ENCODE assay signal across 16 cellular contexts in the genomic region with DNA sequence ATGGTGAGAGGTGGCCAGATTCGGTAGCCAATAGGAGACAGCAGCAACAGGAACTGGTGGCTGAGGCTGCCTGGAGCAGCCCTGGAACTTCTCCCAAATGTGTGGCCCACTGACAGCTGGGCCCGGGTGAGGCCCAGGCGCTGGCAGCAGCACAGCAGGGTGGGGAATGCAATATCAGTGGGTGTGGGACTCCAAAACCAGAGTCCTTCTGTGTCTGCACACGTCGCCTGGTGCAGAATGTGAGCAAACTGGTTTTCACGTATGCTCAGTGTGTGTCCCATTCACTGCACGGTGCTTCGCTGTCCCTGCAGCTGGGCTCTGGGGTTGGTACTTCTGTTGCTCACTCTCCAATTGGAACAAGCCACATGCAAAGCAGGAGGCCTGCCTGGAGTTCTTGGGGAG. TPM values are rescaled to one million over a fixed set of nuclear protein-coding genes. Genes with fewer than 3 reads are reported as not detected.
DNase-seq lines count a peak whose midpoint lies in the region; ATAC-seq, FAIRE-seq and TF ChIP-seq lines count a peak whose summit lies in the region.
"Had no signal": no experiment of that assay in that cellular context is flagged by ENCODE, and none has a peak within 500 bp of the region (broad histone marks: within the 10 kb centered on the region; RNA-seq: fewer than 3 reads in every experiment).

No MANE protein-coding gene starts in this region.

- no peaks in the 10 kb centered on the region for H3K9me3 ChIP-seq in right lobe of liver
- no peaks in the 10 kb centered on the region for H3K9me3 ChIP-seq in HepG2 (ENCODE audit: low read length)
- H3K9me3 ChIP-seq in WERI-Rb-1 (ENCODE audit: severe bottlenecking), result no peaks in the 10 kb centered on the region
- H3K9me3 ChIP-seq: MG63 had no signal

- peak overlapping the region in 2 of 3 donors; percentile 20 to 74 for H3K27ac ChIP-seq in right lobe of liver
- no peak overlapping the region for H3K27ac ChIP-seq in HepG2 (ENCODE audit: extremely low read length, insufficient read depth, low read length)
- H3K27ac ChIP-seq in WERI-Rb-1, result no peak overlapping the region
- H3K27ac ChIP-seq in dorsolateral prefrontal cortex, result peak overlapping the region in 2 of 59 donors; percentile 31 to 32

- H3K4me2 ChIP-seq in HepG2 (ENCODE audit: low read depth, low read length), result no peak overlapping the region

- no peaks in the 10 kb centered on the region for H3K79me2 ChIP-seq in HepG2 (ENCODE audit: insufficient read depth, low read length)

- H3K4me3 Mint-ChIP-seq in nephron, result peak overlapping the region in 2 of 3 experiments; percentile 53 to 76
- no peak overlapping the region for H3K4me3 Mint-ChIP-seq in endothelial cell (ENCODE audit: unreplicated experiment)
- H3K4me3 Mint-ChIP-seq: activated T-cell treated with anti-CD3 and anti-CD28 coated beads, Interleukin-2, amount 50 U/mL, for 24 hours had no signal

- H3K4me3 ChIP-seq in right lobe of liver, result no peak overlapping the region
- no peak overlapping the region for H3K4me3 ChIP-seq in HepG2 (replicated peaks in 1 of 3; ENCODE audit: insufficient read depth in 1 of 3, low read depth in 2 of 3, low read length in 3 of 3)
- no peak overlapping the region for H3K4me3 ChIP-seq in WERI-Rb-1 (ENCODE audit: low read depth, low read length)
- no peak overlapping the region for H3K4me3 ChIP-seq in dorsolateral prefrontal cortex
- H3K4me3 ChIP-seq: MG63 had no signal

- no peak for TF ChIP-seq RAD21 in HepG2 (CRISPR knock-in tag; IDR thresholded peaks at IDR 0.05)

- peaks cover 63% of the 10 kb centered on the region for H3K4me1 Mint-ChIP-seq in nephron
- peaks cover 10% of the 10 kb centered on the region for H3K4me1 Mint-ChIP-seq in endothelial cell (ENCODE audit: unreplicated experiment)

- TF ChIP-seq POLR2A in right lobe of liver (IDR thresholded peaks at IDR 0.05) (no peak), HepG2 (IDR thresholded peaks at IDR 0.05; ENCODE audit: insufficient read depth in 1 of 2, low read depth in 2 of 2, low read length in 2 of 2) (no peak)

- CTCF ChIA-PET in HepG2 (lab: Yijun Ruan, JAX; ENCODE audit: low intra/inter-chr PET ratio, low total read pairs), result no interaction called here

- in situ Hi-C loops in HepG2 (cut with HindIII; ENCODE audit: extremely low pct_ligation_motif_present, low pct_unique_long_range_greater_than_20kb), result loop anchor here (5.0 to 10.0 kb wide), 2 partner anchors 77 to 234 kb away; partner anchors contain the start of gene ACSL1

- WGBS in right lobe of liver (ENCODE audit: insufficient coverage, low coverage, low lambda C conversion rate, missing lambda C conversion rate), result no CpG with 5 or more reads among the region's 8 CpGs
- WGBS in HepG2 (ENCODE audit: low lambda C conversion rate), result 86% methylated on average over 7 of the region's 8 CpGs

- H3K9me3 Mint-ChIP-seq in nephron, result no peaks in the 10 kb centered on the region
- no peaks in the 10 kb centered on the region for H3K9me3 Mint-ChIP-seq in endothelial cell (ENCODE audit: unreplicated experiment)
- H3K9me3 Mint-ChIP-seq: activated T-cell treated with anti-CD3 and anti-CD28 coated beads, Interleukin-2, amount 50 U/mL, for 24 hours; brain had no signal

- DNase-seq in right lobe of liver (no peak), HepG2 (ENCODE audit: low spot score) (no peak), Right ventricle myocardium superior (peak; percentile 82), WERI-Rb-1 (no peak), endothelial cell (ENCODE audit: low spot score) (no peak), NCI-H187 (lab: John Stamatoyannopoulos, UW) (no peak), dorsolateral prefrontal cortex (no peak)
- DNase-seq: ACHN; activated T-cell treated with anti-CD3 and anti-CD28 coated beads, Interleukin-2, amount 50 U/mL, for 24 hours; DMS79; MG63; NCI-H524 treated with DMSO at 0.1 percent for 48 hours; stimulated activated CD4-positive, alpha-beta T cell treated with anti-CD3 and anti-CD28 coated beads, Interleukin-4, amount 100 ng/mL, for 4 hours had no signal

- no peak overlapping the region for H2AFZ ChIP-seq in HepG2 (ENCODE audit: low read length)

- no peaks in the 10 kb centered on the region for H4K20me1 ChIP-seq in HepG2 (ENCODE audit: insufficient read depth, low read length)

- no peak for FAIRE-seq in HepG2 (lab: Jason Lieb, UNC)
- FAIRE-seq: islet of Langerhans had no signal

- POLR2A ChIA-PET in HepG2 (lab: Yijun Ruan, JAX), result no interaction called here

- H3K36me3 ChIP-seq in right lobe of liver, result no peaks in the 10 kb centered on the region
- no peaks in the 10 kb centered on the region for H3K36me3 ChIP-seq in HepG2 (replicated peaks in 1 of 2; ENCODE audit: control insufficient read depth in 1 of 2, insufficient read depth in 2 of 2, low read length in 2 of 2)
- no peaks in the 10 kb centered on the region for H3K36me3 ChIP-seq in WERI-Rb-1
- H3K36me3 ChIP-seq: MG63 had no signal

- H3K36me3 Mint-ChIP-seq in nephron (ENCODE audit: low read depth) (no peaks in the 10 kb centered on the region), endothelial cell (ENCODE audit: low read depth, unreplicated experiment) (no peaks in the 10 kb centered on the region)

- H3K9ac ChIP-seq in HepG2 (ENCODE audit: insufficient read depth, low read depth, low read length), result no peak overlapping the region

- ATAC-seq in right lobe of liver (no peak), HepG2 (no peak), Right ventricle myocardium superior (ENCODE audit: poor library complexity) (peak; percentile 58)

- H3K27ac Mint-ChIP-seq in nephron (peak overlapping the region; percentile 29 to 90 (median 58)), endothelial cell (ENCODE audit: unreplicated experiment) (no peak overlapping the region)
- H3K27ac Mint-ChIP-seq: activated T-cell treated with anti-CD3 and anti-CD28 coated beads, Interleukin-2, amount 50 U/mL, for 24 hours had no signal

- no peak for TF ChIP-seq CTCF in right lobe of liver (IDR thresholded peaks at IDR 0.05)
- TF ChIP-seq CTCF in HepG2 (CRISPR knock-in tag; IDR thresholded peaks at IDR 0.05), result no peak
- TF ChIP-seq CTCF in nephron (IDR thresholded peaks at IDR 0.05; ENCODE audit: unreplicated experiment in 3 of 3), result no peak
- TF ChIP-seq CTCF in WERI-Rb-1 (IDR thresholded peaks at IDR 0.05; ENCODE audit: low read depth, low read length), result no peak
- TF ChIP-seq CTCF in endothelial cell (IDR thresholded peaks at IDR 0.05; ENCODE audit: unreplicated experiment), result no peak
- no peak for TF ChIP-seq CTCF in dorsolateral prefrontal cortex (IDR thresholded peaks at IDR 0.05 in 54 of 56, conservative IDR thresholded peaks at IDR 0.05 in 2 of 56; ENCODE audit: low read depth in 1 of 56, partially characterized antibody in 56 of 56)

- BruUV-seq in HepG2 (replicated peaks; lab: Mats Ljungman, UMichigan), result no TSS peak

- H3K27me3 ChIP-seq in right lobe of liver (no peaks in the 10 kb centered on the region), HepG2 (ENCODE audit: control insufficient read depth in 1 of 2, insufficient read depth in 2 of 2, low read length in 2 of 2) (no peaks in the 10 kb centered on the region), WERI-Rb-1 (ENCODE audit: insufficient read depth, low read depth, severe bottlenecking) (no peaks in the 10 kb centered on the region), dorsolateral prefrontal cortex (no peaks in the 10 kb centered on the region)
- H3K27me3 ChIP-seq: MG63 had no signal

- intact Hi-C loops in right lobe of liver (cut with DNase I) (no loop called here), HepG2 (cut with micrococcal nuclease; ENCODE audit: unreplicated experiment) (loop anchor here (5.0 to 10.0 kb wide), 3 partner anchors 64 to 1287 kb away; no protein-coding TSS in a partner anchor), Right ventricle myocardium superior (cut with DNase I) (loop anchor here (5.0 kb wide), 2 partner anchors 79 to 234 kb away; partner anchors contain the start of gene ACSL1), dorsolateral prefrontal cortex (cut with DNase I) (loop anchor here (5.0 to 10.0 kb wide), 7 partner anchors 59 to 349 kb away; partner anchors contain the start of gene ACSL1 (in 1 of the 2))

- TF ChIP-seq EP300 in HepG2 (IDR thresholded peaks at IDR 0.05; ENCODE audit: low read depth in 2 of 2, low read length in 2 of 2) (no peak), HepG2 (CRISPR knock-in tag; IDR thresholded peaks at IDR 0.05; ENCODE audit: borderline replicate concordance) (no peak)

- H3K4me1 ChIP-seq in right lobe of liver, result peaks cover 0 to 70% (median 17%) of the 10 kb centered on the region in 4 donors
- peaks cover 43% of the 10 kb centered on the region for H3K4me1 ChIP-seq in HepG2 (ENCODE audit: insufficient read depth, low read length)

- peaks cover 7% of the 10 kb centered on the region for H3K27me3 Mint-ChIP-seq in nephron (ENCODE audit: low read depth)
- peaks cover 7% of the 10 kb centered on the region for H3K27me3 Mint-ChIP-seq in endothelial cell (ENCODE audit: unreplicated experiment)
- H3K27me3 Mint-ChIP-seq: activated T-cell treated with anti-CD3 and anti-CD28 coated beads, Interleukin-2, amount 50 U/mL, for 24 hours had no signal

RNA-seq across cellular contexts. Expression of gene CENPU, which starts 14.4 kb away (rescaled TPM):
- total RNA-seq in right lobe of liver (1 to 10 TPM in 5 of 6 experiments, under 1 TPM in 1; 0.84 to 10.0 (median 1.5) TPM), HepG2 (2016; rRNA removed; fragmentation: Illumina TruSeq; extraction: Trizol) (35.8 and 39.5 TPM in 2 replicates), Right ventricle myocardium superior (1.7 TPM), endothelial cell (ENCODE audit: unreplicated experiment) (13.7 TPM), dorsolateral prefrontal cortex (1 to 10 TPM in 61 of 120 experiments, under 1 TPM in 45, not detected in 14; 0.33 to 3.8 (median 1.1) TPM)
- 8.2 and 10.1 TPM in 2 replicates for total RNA-seq in HepG2 (2016; cell fraction: cytosol; rRNA removed; fragmentation: Illumina TruSeq; extraction: Trizol; ENCODE audit: low read depth)
- 38.2 and 42.4 TPM in 2 replicates for total RNA-seq in HepG2 (2016; cell fraction: insoluble cytoplasmic fraction; rRNA removed; fragmentation: Illumina TruSeq; extraction: Trizol)
- total RNA-seq in HepG2 (2016; cell fraction: membrane; rRNA removed; fragmentation: Illumina TruSeq; extraction: Trizol), result 16.6 and 20.5 TPM in 2 replicates
- 39.9 and 48.4 TPM in 2 replicates for total RNA-seq in HepG2 (2016; cell fraction: nucleus; rRNA removed; fragmentation: Illumina TruSeq; extraction: Trizol)
- 9.4 and 11.7 TPM in 2 replicates for polyA plus RNA-seq in HepG2 (2011; rRNA removed)
- 2.8 and 3.0 TPM in 2 replicates for polyA plus RNA-seq in HepG2 (2011; cell fraction: cytosol; rRNA removed)
- 10.6 and 11.4 TPM in 2 replicates for polyA plus RNA-seq in HepG2 (2011; cell fraction: nucleus; rRNA removed)
- 5.6 and 13.7 TPM in 2 replicates for polyA plus RNA-seq in HepG2 (2012)
- polyA plus RNA-seq in HepG2 (2016; cell fraction: cytosol; fragmentation: Illumina TruSeq; extraction: Trizol; ENCODE audit: low read depth), result 9.4 and 9.6 TPM in 2 replicates
- 39.3 and 43.6 TPM in 2 replicates for polyA plus RNA-seq in HepG2 (2016; cell fraction: insoluble cytoplasmic fraction; fragmentation: Illumina TruSeq; extraction: Trizol; ENCODE audit: low read depth)
- 10.5 and 12.6 TPM in 2 replicates for polyA plus RNA-seq in HepG2 (2016; cell fraction: membrane; fragmentation: Illumina TruSeq; extraction: Trizol; ENCODE audit: low read depth)
- polyA plus RNA-seq in HepG2 (2016; cell fraction: nucleus; fragmentation: Illumina TruSeq; extraction: Trizol; ENCODE audit: insufficient read depth, low read depth), result 79.2 and 84.0 TPM in 2 replicates
- polyA minus RNA-seq in HepG2 (2011; rRNA and poly(A)+ RNA removed; ENCODE audit: low replicate concordance), result 2.0 and 3.8 TPM in 2 replicates
- 3.2 and 3.7 TPM in 2 replicates for polyA minus RNA-seq in HepG2 (2011; cell fraction: cytosol; rRNA and poly(A)+ RNA removed)
- 21.8 and 22.4 TPM in 2 replicates for polyA minus RNA-seq in HepG2 (2011; cell fraction: nucleus; rRNA and poly(A)+ RNA removed)

Comparison
In these comparisons a context has a peak if more than half of its experiments do, and no peak if none do; other contexts are left out.
1. H3K27ac ChIP-seq: peak in right lobe of liver (2 of 3); none in HepG2 (single experiment) and WERI-Rb-1 (single experiment).
2. intact Hi-C loops: an anchor here in HepG2 (5.0 to 10.0 kb wide), Right ventricle myocardium superior (5.0 kb wide) and dorsolateral prefrontal cortex (5.0 to 10.0 kb wide); none called in right lobe of liver.